ENCODE assay signal across 29 cellular contexts in genomic region chrX:69066966-69067525, GRCh38.
DNase-seq lines count a peak whose midpoint lies in the region; ATAC-seq and TF ChIP-seq lines count a peak whose summit lies in the region.
"Had no signal": no experiment of that assay in that cellular context is flagged by ENCODE, and none has a peak within 500 bp of the region (broad histone marks: within the 10 kb centered on the region; RNA-seq: fewer than 3 reads in every experiment).

No MANE protein-coding gene starts in this region.

- H3K4me3 Mint-ChIP-seq in endodermal cell = no peak overlapping the region
- H3K4me3 Mint-ChIP-seq in neural progenitor cell = no peak overlapping the region
- H3K4me3 Mint-ChIP-seq in progenitor cell of endocrine pancreas (ENCODE audit: low read depth) = no peak overlapping the region
- H3K4me3 Mint-ChIP-seq: activated naive CD4-positive, alpha-beta T cell treated with anti-CD3 and anti-CD28 coated beads for 36 hours; activated T-helper 1 cell treated with anti-CD3 and anti-CD28 coated beads, Interleukin-12 subunit alpha, Interleukin-12 subunit beta, Interleukin-2, Interleukin-4 antibody, amounts not matched to agents 30 ng/mL and 10 ng/mL and 1 ng/mL, durations not matched to agents 14 hours and 24 hours and 36 hours; H9; immature natural killer cell; natural killer cell treated with Interleukin-12 subunit alpha and Interleukin-12 subunit beta and Interleukin-15 and Interleukin-18, amount 100 ng/mL, for 72 hours had no signal

- H3K27ac Mint-ChIP-seq in endodermal cell (no peak overlapping the region), neural progenitor cell (no peak overlapping the region), progenitor cell of endocrine pancreas (no peak overlapping the region)
- H3K27ac Mint-ChIP-seq: activated naive CD4-positive, alpha-beta T cell treated with anti-CD3 and anti-CD28 coated beads for 36 hours; activated T-helper 1 cell treated with anti-CD3 and anti-CD28 coated beads, Interleukin-12 subunit alpha, Interleukin-12 subunit beta, Interleukin-2, Interleukin-4 antibody, amounts not matched to agents 30 ng/mL and 10 ng/mL and 1 ng/mL, durations not matched to agents 14 hours and 24 hours and 36 hours; H9; IgD-negative memory B cell; immature natural killer cell; natural killer cell treated with Interleukin-12 subunit alpha and Interleukin-12 subunit beta and Interleukin-15 and Interleukin-18, amount 100 ng/mL, for 72 hours had no signal

- H3F3A ChIP-seq in neural progenitor cell (ENCODE audit: low read depth) = no peaks in the 10 kb centered on the region

- H3K27me3 Mint-ChIP-seq in endodermal cell (ENCODE audit: insufficient read depth) (no peaks in the 10 kb centered on the region), neural progenitor cell (ENCODE audit: insufficient read depth, low read depth) (peaks cover 6% of the 10 kb centered on the region), progenitor cell of endocrine pancreas (no peaks in the 10 kb centered on the region)

- no peak overlapping the region for H2AFZ ChIP-seq in neural progenitor cell (replicated peaks)

- H3K9ac ChIP-seq in endodermal cell (ENCODE audit: extremely low read depth, low read length, poor library complexity, severe bottlenecking) (no peak overlapping the region), neural progenitor cell (no peak overlapping the region)

- H4K20me1 ChIP-seq in neural progenitor cell (ENCODE audit: low read depth) = no peaks in the 10 kb centered on the region

- no peaks in the 10 kb centered on the region for H3K79me2 ChIP-seq in neural progenitor cell (ENCODE audit: low read depth)

- H3K36me3 Mint-ChIP-seq in endodermal cell (ENCODE audit: low read depth) (no peaks in the 10 kb centered on the region), neural progenitor cell (no peaks in the 10 kb centered on the region), progenitor cell of endocrine pancreas (ENCODE audit: insufficient read depth) (no peaks in the 10 kb centered on the region)
- H3K36me3 Mint-ChIP-seq: IgD-negative memory B cell; immature natural killer cell; natural killer cell treated with Interleukin-12 subunit alpha and Interleukin-12 subunit beta and Interleukin-15 and Interleukin-18, amount 100 ng/mL, for 72 hours had no signal

- WGBS in endodermal cell (ENCODE audit: insufficient coverage in 1 of 2, insufficient read length in 1 of 2), 2 experiments = 90% methylated on average over 4 of the region's 4 CpGs; no CpG with 5 or more reads in 1 of the 2 experiments
- WGBS in mesodermal cell (ENCODE audit: insufficient coverage in 2 of 2), 2 experiments = 100% methylated on average over 1 of the region's 4 CpGs; no CpG with 5 or more reads in 1 of the 2 experiments

- H3K27me3 ChIP-seq in endodermal cell (ENCODE audit: control insufficient read depth, insufficient read depth, low read length, poor library complexity, severe bottlenecking) (no peaks in the 10 kb centered on the region), neural progenitor cell (no peaks in the 10 kb centered on the region)
- H3K27me3 ChIP-seq: esophagus muscularis mucosa had no signal

- H3K4me1 ChIP-seq in endodermal cell (ENCODE audit: control insufficient read depth, insufficient read depth, low read length) (no peaks in the 10 kb centered on the region), mesodermal cell (ENCODE audit: control insufficient read depth, insufficient read depth, low read length, poor library complexity, severe bottlenecking) (peaks cover 31% of the 10 kb centered on the region), neural progenitor cell (no peaks in the 10 kb centered on the region)

- H3K4me1 Mint-ChIP-seq in endodermal cell = peaks cover 3% of the 10 kb centered on the region
- peaks cover 17% of the 10 kb centered on the region for H3K4me1 Mint-ChIP-seq in neural progenitor cell
- H3K4me1 Mint-ChIP-seq in progenitor cell of endocrine pancreas (ENCODE audit: low read depth) = no peaks in the 10 kb centered on the region
- H3K4me1 Mint-ChIP-seq: IgD-negative memory B cell, immature natural killer cell had no signal

- H3K9me3 Mint-ChIP-seq in endodermal cell (peaks cover 63% of the 10 kb centered on the region), neural progenitor cell (peaks cover 15% of the 10 kb centered on the region), progenitor cell of endocrine pancreas (ENCODE audit: low read depth) (no peaks in the 10 kb centered on the region)
- H3K9me3 Mint-ChIP-seq: activated naive CD4-positive, alpha-beta T cell treated with anti-CD3 and anti-CD28 coated beads for 36 hours; activated T-helper 1 cell treated with anti-CD3 and anti-CD28 coated beads, Interleukin-12 subunit alpha, Interleukin-12 subunit beta, Interleukin-2, Interleukin-4 antibody, amounts not matched to agents 30 ng/mL and 10 ng/mL and 1 ng/mL, durations not matched to agents 14 hours and 24 hours and 36 hours; immature natural killer cell; natural killer cell treated with Interleukin-12 subunit alpha and Interleukin-12 subunit beta and Interleukin-15 and Interleukin-18, amount 100 ng/mL, for 72 hours had no signal

- TF ChIP-seq CTCF in endodermal cell (conservative IDR thresholded peaks at IDR 0.05) = no peak
- no peak for TF ChIP-seq CTCF in neural progenitor cell (IDR thresholded peaks at IDR 0.05)
- no peak for TF ChIP-seq CTCF in progenitor cell of endocrine pancreas (IDR thresholded peaks at IDR 0.05; ENCODE audit: unreplicated experiment)

- H3K36me3 ChIP-seq in endodermal cell (ENCODE audit: control insufficient read depth, insufficient read depth, low read length) = no peaks in the 10 kb centered on the region
- H3K36me3 ChIP-seq in mesodermal cell (ENCODE audit: control insufficient read depth, insufficient read depth, low read length) = no peaks in the 10 kb centered on the region
- H3K36me3 ChIP-seq in neural progenitor cell = no peaks in the 10 kb centered on the region
- H3K36me3 ChIP-seq: esophagus muscularis mucosa, tibial nerve, WERI-Rb-1 had no signal

- H3K9me3 ChIP-seq in endodermal cell (ENCODE audit: control insufficient read depth, low read length) (no peaks in the 10 kb centered on the region), mesodermal cell (ENCODE audit: control insufficient read depth, low read length) (peaks cover 3% of the 10 kb centered on the region), neural progenitor cell (ENCODE audit: low read depth) (no peaks in the 10 kb centered on the region)
- H3K9me3 ChIP-seq: tibial nerve had no signal

- ATAC-seq in sciatic nerve = no peak
- ATAC-seq: left ventricle myocardium superior; natural killer cell treated with Interleukin-12 subunit alpha and Interleukin-12 subunit beta and Interleukin-15 and Interleukin-18, amount 100 ng/mL, for 72 hours; Panc1 had no signal

- intact Hi-C loops in sciatic nerve (cut with DNase I) = loop anchor here (10.0 kb wide), 1 partner anchor 232 kb away; no protein-coding TSS in a partner anchor

- H3K4me3 ChIP-seq in endodermal cell (ENCODE audit: low read length) = no peak overlapping the region
- no peak overlapping the region for H3K4me3 ChIP-seq in mesodermal cell (ENCODE audit: extremely low read depth, insufficient read depth, low read length, poor library complexity, severe bottlenecking)
- H3K4me3 ChIP-seq in neural progenitor cell = no peak overlapping the region
- H3K4me3 ChIP-seq: esophagus muscularis mucosa, tibial nerve had no signal

- peak; percentile 41 for DNase-seq in EH (ENCODE audit: low read depth)
- peak; percentile 32 for DNase-seq in endodermal cell
- peak; percentile 31 for DNase-seq in sciatic nerve (ENCODE audit: low spot score)
- DNase-seq in neural progenitor cell (ENCODE audit: low spot score) = no peak
- no peak for DNase-seq in SK-N-DZ (ENCODE audit: low spot score)
- no peak for DNase-seq in progenitor cell of endocrine pancreas (ENCODE audit: low spot score, unreplicated experiment)
- no peak for DNase-seq in NCI-H2196 treated with DMSO at 0.1 percent for 48 hours (lab: John Stamatoyannopoulos, UW; ENCODE audit: unreplicated experiment)
- DNase-seq: activated naive CD4-positive, alpha-beta T cell treated with anti-CD3 and anti-CD28 coated beads for 36 hours; amniotic stem cell; DMS53; hypothalamus; immature natural killer cell; left ventricle myocardium superior; NCI-H1048; NCI-H1694 treated with DMSO at 0.1 percent for 48 hours; NCI-H2171 treated with DMSO at 0.1 percent for 48 hours; NCI-H526; SHP77; stimulated activated CD4-positive, alpha-beta T cell treated with anti-CD3 and anti-CD28 coated beads, Interleukin-1b, Interleukin-23, amount 100 ng/mL, for 48 hours; T1000; WERI-Rb-1 had no signal

- H3K27ac ChIP-seq in endodermal cell (ENCODE audit: low read depth, low read length) = no peak overlapping the region
- H3K27ac ChIP-seq in mesodermal cell (ENCODE audit: low read depth, low read length, severe bottlenecking) = peak overlapping the region; percentile 59
- H3K27ac ChIP-seq in neural progenitor cell = no peak overlapping the region
- H3K27ac ChIP-seq: esophagus muscularis mucosa, tibial nerve, WERI-Rb-1 had no signal

- no peak overlapping the region for H3K4me2 ChIP-seq in neural progenitor cell

Comparison
In these comparisons a context has a peak if more than half of its experiments do, and no peak if none do; other contexts are left out.
1. DNase-seq: peak in EH (single experiment), endodermal cell (single experiment) and sciatic nerve (single experiment); none in neural progenitor cell (single experiment), SK-N-DZ (single experiment), progenitor cell of endocrine pancreas (single experiment) and NCI-H2196 treated with DMSO at 0.1 percent for 48 hours (single experiment).